Comparison of ENCODE assay signal across 8 cellular contexts in the genomic region with DNA sequence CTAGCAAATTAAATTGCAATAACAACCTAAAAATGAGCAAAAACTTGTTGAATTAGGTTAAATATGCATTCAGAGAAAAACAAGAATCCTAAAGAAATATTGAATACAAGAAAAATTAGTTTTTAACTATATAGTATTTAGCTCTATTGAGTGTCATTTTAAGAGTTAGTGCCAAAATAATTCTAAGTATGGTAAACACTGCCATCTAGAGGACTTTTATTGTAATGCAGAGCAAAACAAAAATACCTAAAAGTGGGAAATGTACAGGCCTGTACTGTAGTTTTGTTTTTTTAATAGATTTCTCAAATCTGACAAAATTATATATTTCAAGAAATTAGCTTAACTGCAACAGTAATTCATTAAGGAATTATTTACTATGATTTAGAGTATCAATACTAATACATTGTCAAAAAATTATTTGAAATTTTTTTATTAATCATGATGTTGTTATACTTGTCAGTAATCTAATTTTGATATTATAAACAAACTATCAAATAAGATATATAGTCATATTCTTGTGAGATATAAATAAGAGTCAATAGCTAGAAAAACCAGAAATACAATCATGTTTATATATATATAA. TPM values are rescaled to one million over a fixed set of nuclear protein-coding genes. Genes with fewer than 3 reads are reported as not detected.
DNase-seq lines count a peak whose midpoint lies in the region; ATAC-seq and TF ChIP-seq lines count a peak whose summit lies in the region.

No MANE protein-coding gene starts in this region.

- TF ChIP-seq CTCF in activated CD8-positive, alpha-beta T cell treated with anti-CD3 and anti-CD28 coated beads for 36 hours (IDR thresholded peaks at IDR 0.05), result peak; percentile 77
- peak; percentile 67 for TF ChIP-seq CTCF in osteoblast (IDR thresholded peaks at IDR 0.05; ENCODE audit: extremely low read depth, low read depth, low read length)

- no peak overlapping the region for H3K27ac Mint-ChIP-seq in activated CD8-positive, alpha-beta T cell treated with anti-CD3 and anti-CD28 coated beads for 36 hours
- H3K27ac Mint-ChIP-seq in activated CD8-positive, alpha-beta T cell treated with anti-CD3 and anti-CD28 coated beads, Interleukin-2, amount 10 ng/mL, durations not matched to agents 7 days and 5 days, result no peak overlapping the region
- no peak overlapping the region for H3K27ac Mint-ChIP-seq in activated naive CD4-positive, alpha-beta T cell treated with anti-CD3 and anti-CD28 coated beads, Interleukin-2, amount 50 U/mL, for 72 hours

- H3K4me1 ChIP-seq in osteoblast (ENCODE audit: insufficient read depth, low read length), result no peaks in the 10 kb centered on the region

- no peaks in the 10 kb centered on the region for H3K9me3 ChIP-seq in osteoblast (ENCODE audit: low read depth, low read length)

- ATAC-seq in activated CD8-positive, alpha-beta T cell treated with anti-CD3 and anti-CD28 coated beads for 36 hours, result peak; percentile 55
- ATAC-seq in activated CD8-positive, alpha-beta T cell treated with anti-CD3 and anti-CD28 coated beads, Interleukin-2, amount 10 ng/mL, durations not matched to agents 7 days and 5 days, result no peak
- ATAC-seq in HG02763 (IDR thresholded peaks at IDR 0.05; ENCODE audit: unreplicated experiment), result peak; percentile 74
- no peak for ATAC-seq in activated naive CD4-positive, alpha-beta T cell treated with anti-CD3 and anti-CD28 coated beads, Interleukin-2, amount 50 U/mL, for 72 hours

- H4K20me1 ChIP-seq in osteoblast (ENCODE audit: insufficient read depth, low read length), result no peaks in the 10 kb centered on the region

- H3K4me1 Mint-ChIP-seq in activated CD8-positive, alpha-beta T cell treated with anti-CD3 and anti-CD28 coated beads for 36 hours (ENCODE audit: low read depth), result no peaks in the 10 kb centered on the region
- no peaks in the 10 kb centered on the region for H3K4me1 Mint-ChIP-seq in activated CD8-positive, alpha-beta T cell treated with anti-CD3 and anti-CD28 coated beads, Interleukin-2, amount 10 ng/mL, durations not matched to agents 7 days and 5 days (ENCODE audit: low read depth)

- POLR2A ChIA-PET in activated CD8-positive, alpha-beta T cell treated with anti-CD3 and anti-CD28 coated beads for 36 hours (lab: Charles Lee), result no interaction called here
- POLR2A ChIA-PET in activated CD8-positive, alpha-beta T cell treated with anti-CD3 and anti-CD28 coated beads, Interleukin-2, amount 10 ng/mL, durations not matched to agents 7 days and 5 days (lab: Charles Lee), result no interaction called here

- CTCF ChIA-PET in activated CD8-positive, alpha-beta T cell treated with anti-CD3 and anti-CD28 coated beads for 36 hours (lab: Charles Lee), result interaction anchor here (0.8 to 1.9 kb wide), 6 partner anchors 9 to 91 kb away, joined by 3 to 7 read pairs (median 4); no protein-coding TSS in a partner anchor
- CTCF ChIA-PET in activated CD8-positive, alpha-beta T cell treated with anti-CD3 and anti-CD28 coated beads, Interleukin-2, amount 10 ng/mL, durations not matched to agents 7 days and 5 days (lab: Charles Lee), result interaction anchor here (0.9 to 1.0 kb wide), 2 partner anchors 13 to 15 kb away, joined by 3 read pairs; no protein-coding TSS in a partner anchor

- H3K36me3 Mint-ChIP-seq in activated CD8-positive, alpha-beta T cell treated with anti-CD3 and anti-CD28 coated beads for 36 hours (ENCODE audit: low read depth), result no peaks in the 10 kb centered on the region
- H3K36me3 Mint-ChIP-seq in activated CD8-positive, alpha-beta T cell treated with anti-CD3 and anti-CD28 coated beads, Interleukin-2, amount 10 ng/mL, durations not matched to agents 7 days and 5 days (ENCODE audit: low read depth), result no peaks in the 10 kb centered on the region
- no peaks in the 10 kb centered on the region for H3K36me3 Mint-ChIP-seq in activated naive CD4-positive, alpha-beta T cell treated with anti-CD3 and anti-CD28 coated beads, Interleukin-2, amount 50 U/mL, for 72 hours

- H3K27me3 ChIP-seq in osteoblast (ENCODE audit: insufficient read depth, low read length), result no peaks in the 10 kb centered on the region

- no peak overlapping the region for H3K4me3 ChIP-seq in osteoblast (ENCODE audit: insufficient read depth, low read length)

- no peaks in the 10 kb centered on the region for H3K36me3 ChIP-seq in osteoblast (ENCODE audit: insufficient read depth, low read length)

- intact Hi-C loops in activated CD8-positive, alpha-beta T cell treated with anti-CD3 and anti-CD28 coated beads for 36 hours (cut with micrococcal nuclease), result loop anchor here (5.0 kb wide), 1 partner anchor 146 kb away; no protein-coding TSS in a partner anchor

- H3K9me3 Mint-ChIP-seq in activated CD8-positive, alpha-beta T cell treated with anti-CD3 and anti-CD28 coated beads for 36 hours, result no peaks in the 10 kb centered on the region
- no peaks in the 10 kb centered on the region for H3K9me3 Mint-ChIP-seq in activated CD8-positive, alpha-beta T cell treated with anti-CD3 and anti-CD28 coated beads, Interleukin-2, amount 10 ng/mL, durations not matched to agents 7 days and 5 days (ENCODE audit: insufficient read depth)
- H3K9me3 Mint-ChIP-seq in activated naive CD4-positive, alpha-beta T cell treated with anti-CD3 and anti-CD28 coated beads, Interleukin-2, amount 50 U/mL, for 72 hours, result no peaks in the 10 kb centered on the region

- no peaks in the 10 kb centered on the region for H3K79me2 ChIP-seq in osteoblast (ENCODE audit: insufficient read depth, low read length)

- H3K27ac ChIP-seq in osteoblast (ENCODE audit: low read depth, low read length), result no peak overlapping the region

- H3K27me3 Mint-ChIP-seq in activated CD8-positive, alpha-beta T cell treated with anti-CD3 and anti-CD28 coated beads for 36 hours, result no peaks in the 10 kb centered on the region
- H3K27me3 Mint-ChIP-seq in activated CD8-positive, alpha-beta T cell treated with anti-CD3 and anti-CD28 coated beads, Interleukin-2, amount 10 ng/mL, durations not matched to agents 7 days and 5 days (ENCODE audit: low read depth), result peaks cover 2% of the 10 kb centered on the region

- DNase-seq in activated CD8-positive, alpha-beta T cell treated with anti-CD3 and anti-CD28 coated beads for 36 hours, result no peak
- DNase-seq in activated CD8-positive, alpha-beta T cell treated with anti-CD3 and anti-CD28 coated beads, Interleukin-2, amount 10 ng/mL, durations not matched to agents 7 days and 5 days, result no peak
- DNase-seq in NCI-H526 treated with DMSO at 0.1 percent for 48 hours (lab: John Stamatoyannopoulos, UW) (peak; percentile 26), dedifferentiated amniotic fluid mesenchymal stem cell (ENCODE audit: extremely low spot score) (peak; percentile 31), osteoblast (ENCODE audit: insufficient read length, low spot score, missing footprints) (peak; percentile 71), iPS-NIHi11 (ENCODE audit: low spot score) (no peak)
- DNase-seq in activated naive CD4-positive, alpha-beta T cell treated with anti-CD3 and anti-CD28 coated beads, Interleukin-2, amount 50 U/mL, for 72 hours (ENCODE audit: low spot score in 2 of 2), result no peak

- no peak overlapping the region for H3K4me2 ChIP-seq in osteoblast (ENCODE audit: insufficient read depth, low read length)

- no peak overlapping the region for H3K4me3 Mint-ChIP-seq in activated CD8-positive, alpha-beta T cell treated with anti-CD3 and anti-CD28 coated beads for 36 hours
- H3K4me3 Mint-ChIP-seq in activated CD8-positive, alpha-beta T cell treated with anti-CD3 and anti-CD28 coated beads, Interleukin-2, amount 10 ng/mL, durations not matched to agents 7 days and 5 days, result no peak overlapping the region

- H2AFZ ChIP-seq in osteoblast (ENCODE audit: low read length), result no peak overlapping the region

RNA-seq across cellular contexts. Expression of gene PCDH9, which starts 8.2 kb away (rescaled TPM):
- under 1 TPM; 0.04 to 0.14 TPM for total RNA-seq in activated CD8-positive, alpha-beta T cell treated with anti-CD3 and anti-CD28 coated beads for 36 hours
- total RNA-seq in activated CD8-positive, alpha-beta T cell treated with anti-CD3 and anti-CD28 coated beads, Interleukin-2, amount 10 ng/mL, durations not matched to agents 7 days and 5 days, result under 1 TPM; 0.08 to 0.13 TPM
- 1.1 and 2.9 TPM in 2 replicates for total RNA-seq in osteoblast
- under 1 TPM; 0.16 to 0.48 TPM for total RNA-seq in activated naive CD4-positive, alpha-beta T cell treated with anti-CD3 and anti-CD28 coated beads, Interleukin-2, amount 50 U/mL, for 72 hours

Comparison
In these comparisons a context has a peak if more than half of its experiments do, and no peak if none do; other contexts are left out.
1. ATAC-seq: peak in activated CD8-positive, alpha-beta T cell treated with anti-CD3 and anti-CD28 coated beads for 36 hours (single experiment) and HG02763 (single experiment); none in activated CD8-positive, alpha-beta T cell treated with anti-CD3 and anti-CD28 coated beads, Interleukin-2, amount 10 ng/mL, durations not matched to agents 7 days and 5 days (single experiment) and activated naive CD4-positive, alpha-beta T cell treated with anti-CD3 and anti-CD28 coated beads, Interleukin-2, amount 50 U/mL, for 72 hours (0 of 2).
2. DNase-seq: peak in NCI-H526 treated with DMSO at 0.1 percent for 48 hours (single experiment), dedifferentiated amniotic fluid mesenchymal stem cell (single experiment) and osteoblast (single experiment); none in activated CD8-positive, alpha-beta T cell treated with anti-CD3 and anti-CD28 coated beads for 36 hours (single experiment), activated CD8-positive, alpha-beta T cell treated with anti-CD3 and anti-CD28 coated beads, Interleukin-2, amount 10 ng/mL, durations not matched to agents 7 days and 5 days (single experiment), activated naive CD4-positive, alpha-beta T cell treated with anti-CD3 and anti-CD28 coated beads, Interleukin-2, amount 50 U/mL, for 72 hours (0 of 2) and iPS-NIHi11 (single experiment).